In genomic region chr15:97745481-97746071, GRCh38 we compare ENCODE assay signal across 9 cellular contexts.
A peak's percentile ranks its signal among the peaks of the same experiment; 100 is the strongest.
DNase-seq lines count a peak whose midpoint lies in the region; ATAC-seq and TF ChIP-seq lines count a peak whose summit lies in the region.
"Had no signal": no experiment of that assay in that cellular context is flagged by ENCODE, and none has a peak within 500 bp of the region (broad histone marks: within the 10 kb centered on the region; RNA-seq: fewer than 3 reads in every experiment).

No MANE protein-coding gene starts in this region.

- no peaks in the 10 kb centered on the region for H3K36me3 ChIP-seq in gastroesophageal sphincter
- H3K36me3 ChIP-seq: BLaER1 had no signal

- WGBS in gastroesophageal sphincter (ENCODE audit: low coverage in 1 of 2), 2 donors = 75 to 94% methylated on average over 3 to 8 of the region's 8 CpGs

- peak; percentile 22 to 44 (median 30) for TF ChIP-seq CTCF in gastroesophageal sphincter (IDR thresholded peaks at IDR 0.05)

- peak; percentile 38 for DNase-seq in NCI-H2171 treated with DMSO at 0.1 percent for 48 hours (lab: John Stamatoyannopoulos, UW)
- no peak for DNase-seq in NCI-H2171 (lab: John Stamatoyannopoulos, UW)
- DNase-seq in anterior cingulate cortex (lab: John Stamatoyannopoulos, UW) = no peak
- no peak for DNase-seq in activated gamma-delta T cell treated with Interleukin-2 at 50 U/mL for 16 hours

- H3K27me3 ChIP-seq in gastroesophageal sphincter = no peaks in the 10 kb centered on the region
- H3K27me3 ChIP-seq: BLaER1 had no signal

- TF ChIP-seq POLR2A in gastroesophageal sphincter (IDR thresholded peaks at IDR 0.05) = no peak

- no peaks in the 10 kb centered on the region for H3K9me3 ChIP-seq in gastroesophageal sphincter
- H3K9me3 ChIP-seq: BLaER1 had no signal

- ATAC-seq in GM21360 (IDR thresholded peaks at IDR 0.05; ENCODE audit: unreplicated experiment) (peak; percentile 93), HG03469 (IDR thresholded peaks at IDR 0.05; ENCODE audit: unreplicated experiment) (peak; percentile 81), SK-N-SH treated with all-trans-retinoic acid at 6 μM for 48 hours (0 out of 3 replicates have a peak, but pooled peaks have one; percentile 52), gastroesophageal sphincter (no peak)

- no peak overlapping the region for H3K4me3 ChIP-seq in gastroesophageal sphincter
- H3K4me3 ChIP-seq: BLaER1 had no signal

- H3K4me1 ChIP-seq in gastroesophageal sphincter = peaks cover 0 to 8% (median 0%) of the 10 kb centered on the region in 3 donors
- H3K4me1 ChIP-seq: BLaER1 had no signal

- TF ChIP-seq EP300 in gastroesophageal sphincter (IDR thresholded peaks at IDR 0.05) = no peak

- no peak overlapping the region for H3K27ac ChIP-seq in gastroesophageal sphincter
- H3K27ac ChIP-seq: BLaER1 had no signal

TF ChIP-seq in SK-N-SH treated with all-trans-retinoic acid at 6 μM for 48 hours, 23 proteins besides CTCF, POLR2A, EP300 and RAD21:
- TF ChIP-seq ARNTL (CRISPR knock-in tag; IDR thresholded peaks at IDR 0.05; ENCODE audit: borderline replicate concordance, low read depth) (no peak), ZFP30 (CRISPR knock-in tag; IDR thresholded peaks at IDR 0.05) (no peak), ZNF565 (CRISPR knock-in tag; conservative IDR thresholded peaks at IDR 0.05; ENCODE audit: low read depth) (no peak), ZFP3 (CRISPR knock-in tag; IDR thresholded peaks at IDR 0.05) (no peak), OSR1 (CRISPR knock-in tag; IDR thresholded peaks at IDR 0.05) (no peak), POU6F1 (CRISPR knock-in tag; IDR thresholded peaks at IDR 0.05; ENCODE audit: borderline replicate concordance, low read depth) (no peak), ZC3H10 (CRISPR knock-in tag; IDR thresholded peaks at IDR 0.05) (no peak), CREB5 (CRISPR knock-in tag; IDR thresholded peaks at IDR 0.05; ENCODE audit: low read depth) (no peak), PATZ1 (CRISPR knock-in tag; IDR thresholded peaks at IDR 0.05; ENCODE audit: borderline replicate concordance) (no peak), CSDC2 (CRISPR knock-in tag; IDR thresholded peaks at IDR 0.05) (no peak), ISL1 (CRISPR knock-in tag; IDR thresholded peaks at IDR 0.05) (no peak), ZNF70 (CRISPR knock-in tag; IDR thresholded peaks at IDR 0.05) (no peak), TSHZ2 (CRISPR knock-in tag; IDR thresholded peaks at IDR 0.05) (no peak), TOX (CRISPR knock-in tag; IDR thresholded peaks at IDR 0.05; ENCODE audit: borderline replicate concordance) (no peak), SNAI2 (CRISPR knock-in tag; IDR thresholded peaks at IDR 0.05) (no peak), GLIS3 (CRISPR knock-in tag; IDR thresholded peaks at IDR 0.05) (no peak), CSRNP3 (CRISPR knock-in tag; IDR thresholded peaks at IDR 0.05) (no peak), TCF4 (CRISPR knock-in tag; IDR thresholded peaks at IDR 0.05; ENCODE audit: borderline replicate concordance) (no peak), PPARA (CRISPR knock-in tag; IDR thresholded peaks at IDR 0.05; ENCODE audit: borderline replicate concordance) (no peak)
